In the genomic region with DNA sequence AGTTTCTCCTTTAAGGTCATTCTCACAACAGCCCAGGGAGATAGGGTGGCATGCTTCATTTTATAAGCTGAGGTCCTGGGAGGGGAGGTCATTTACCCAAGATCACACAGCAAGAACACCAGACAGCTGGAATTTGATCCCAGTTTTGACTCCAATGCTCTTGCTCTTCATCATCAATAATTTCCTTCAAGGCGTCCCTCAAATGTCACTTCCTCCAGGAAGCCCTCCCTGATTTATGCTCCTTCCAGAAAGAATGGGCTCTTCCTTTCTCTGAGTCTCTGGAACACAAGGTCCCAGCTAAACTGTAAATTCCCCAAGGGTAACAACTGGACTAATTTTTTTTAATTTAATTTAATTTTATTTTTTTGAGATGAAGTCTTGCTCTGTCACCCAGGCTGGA, we compare ENCODE assay signal across 39 cellular contexts. TPM values are rescaled to one million over a fixed set of nuclear protein-coding genes. Genes with fewer than 3 reads are reported as not detected.
DNase-seq lines count a peak whose midpoint lies in the region; ATAC-seq, FAIRE-seq and TF ChIP-seq lines count a peak whose summit lies in the region.
"Had no signal": no experiment of that assay in that cellular context is flagged by ENCODE, and none has a peak within 500 bp of the region (broad histone marks: within the 10 kb centered on the region; RNA-seq: fewer than 3 reads in every experiment).

No MANE protein-coding gene starts in this region.

- H3K4me1 ChIP-seq in HepG2 (ENCODE audit: insufficient read depth, low read length) (peaks cover 14% of the 10 kb centered on the region), right lobe of liver (peaks cover 0 to 3% (median 0%) of the 10 kb centered on the region in 4 donors), A549 (0 out of 3 replicates have a peak, but pooled peaks cover 3% of the 10 kb centered on the region), K562 (replicated peaks in 1 of 2; ENCODE audit: control insufficient read depth in 2 of 2, insufficient read depth in 2 of 2, low read length in 2 of 2) (peaks cover 11 to 23% of the 10 kb centered on the region in 2 experiments; a peak in 4 of 5 replicates), neutrophil (ENCODE audit: control insufficient read depth in 1 of 2, insufficient read depth in 1 of 2, low read depth in 1 of 2, low read length in 1 of 2) (peaks cover 38 to 61% of the 10 kb centered on the region in 2 experiments)
- H3K4me1 ChIP-seq: BE2C, Caco-2 had no signal

- H3K4me3 ChIP-seq in HepG2 (replicated peaks in 1 of 3; ENCODE audit: insufficient read depth in 1 of 3, low read depth in 2 of 3, low read length in 3 of 3) (no peak overlapping the region), right lobe of liver (no peak overlapping the region), A549 (no peak overlapping the region), K562 (no peak overlapping the region), neutrophil (ENCODE audit: low read depth in 1 of 2, low read length in 1 of 2) (no peak overlapping the region)
- H3K4me3 ChIP-seq: BLaER1; BLaER1 treated with 17β-estradiol and CSF1 and Interleukin-3, amounts not matched to agents 10 nM and 100 nM had no signal

- H3K9me3 ChIP-seq in HepG2 (ENCODE audit: low read length) (no peaks in the 10 kb centered on the region), right lobe of liver (no peaks in the 10 kb centered on the region), A549 (no peaks in the 10 kb centered on the region), K562 (replicated peaks; ENCODE audit: control insufficient read depth, insufficient read depth, low read depth, low read length) (no peaks in the 10 kb centered on the region), neutrophil (no peaks in the 10 kb centered on the region)
- H3K9me3 ChIP-seq: BE2C; BLaER1; BLaER1 treated with 17β-estradiol and CSF1 and Interleukin-3, amounts not matched to agents 10 nM and 100 nM; Caco-2 had no signal

- TF ChIP-seq CTCF in HepG2 (CRISPR knock-in tag; IDR thresholded peaks at IDR 0.05) (no peak), right lobe of liver (IDR thresholded peaks at IDR 0.05) (no peak), A549 (IDR thresholded peaks at IDR 0.05) (no peak), K562 (IDR thresholded peaks at IDR 0.05 in 2 of 3, conservative IDR thresholded peaks at IDR 0.05 in 1 of 3; ENCODE audit: insufficient read depth in 2 of 3, low read depth in 1 of 3, low read length in 3 of 3) (no peak), neutrophil (IDR thresholded peaks at IDR 0.05) (no peak)

- DNase-seq in HepG2 (ENCODE audit: low spot score) (no peak), right lobe of liver (no peak), A549 (ENCODE audit: low read depth in 1 of 2, low spot score in 1 of 2) (no peak), K562 (ENCODE audit: extremely low read depth in 1 of 4, low spot score in 3 of 4) (no peak), NCI-H524 (lab: John Stamatoyannopoulos, UW) (no peak)
- DNase-seq in activated naive CD4-positive, alpha-beta T cell treated with Interleukin-2 at 50 U/mL for 16 hours: no peak
- DNase-seq: 8988T; ACHN; AML-193; BE2C; C1 segment of cervical spinal cord; Caco-2; Calu3; CD4-positive, alpha-beta memory T cell; CD4-positive, alpha-beta T cell; CD4-positive, CD25-positive, alpha-beta regulatory T cell; CD8-positive, alpha-beta memory T cell; CD8-positive, alpha-beta T cell; COR-L47; DMS 273 treated with DMSO at 0.1 percent for 48 hours; DMS153; DMS53; DMS79; DMS79 treated with DMSO at 0.1 percent for 48 hours; DND-41; EL had no signal

- 67% methylated on average over 1 of the region's 1 CpG for WGBS in HepG2 (ENCODE audit: low lambda C conversion rate)
- WGBS in right lobe of liver (ENCODE audit: insufficient coverage, low coverage, low lambda C conversion rate, missing lambda C conversion rate): no CpG with 5 or more reads among the region's 1 CpG
- 88% methylated on average over 1 of the region's 1 CpG for WGBS in A549 (ENCODE audit: missing lambda C conversion rate)
- 75% methylated on average over 1 of the region's 1 CpG for WGBS in K562 (ENCODE audit: insufficient coverage, low coverage, missing lambda C conversion rate)

- H2AFZ ChIP-seq in HepG2 (ENCODE audit: low read length): no peak overlapping the region
- H2AFZ ChIP-seq in K562 (ENCODE audit: low read depth, low read length): no peak overlapping the region

- TF ChIP-seq EP300 in HepG2 (IDR thresholded peaks at IDR 0.05; ENCODE audit: low read depth in 2 of 2, low read length in 2 of 2) (no peak), HepG2 (CRISPR knock-in tag; IDR thresholded peaks at IDR 0.05; ENCODE audit: borderline replicate concordance) (no peak), A549 (IDR thresholded peaks at IDR 0.05) (no peak), K562 (IDR thresholded peaks at IDR 0.05; ENCODE audit: low read length) (no peak)

- H4K20me1 ChIP-seq in HepG2 (ENCODE audit: insufficient read depth, low read length) (no peaks in the 10 kb centered on the region), K562 (replicated peaks; ENCODE audit: control insufficient read depth, insufficient read depth, low read length) (no peaks in the 10 kb centered on the region)
- H4K20me1 ChIP-seq: BLaER1; BLaER1 treated with 17β-estradiol and CSF1 and Interleukin-3, amounts not matched to agents 10 nM and 100 nM had no signal

- POLR2A ChIA-PET in HepG2 (lab: Yijun Ruan, JAX): no interaction called here
- POLR2A ChIA-PET in A549 (lab: Yijun Ruan, JAX): no interaction called here
- POLR2A ChIA-PET in K562 (lab: Yijun Ruan, JAX): interaction anchor here (0.7 to 3.4 kb wide), 2 partner anchors 9 to 277 kb away, joined by 3 to 15 read pairs; no protein-coding TSS in a partner anchor

- H3K27ac ChIP-seq in HepG2 (ENCODE audit: extremely low read length, insufficient read depth, low read length): no peak overlapping the region
- no peak overlapping the region for H3K27ac ChIP-seq in right lobe of liver
- H3K27ac ChIP-seq in A549: no peak overlapping the region
- H3K27ac ChIP-seq in K562 (ENCODE audit: extremely low read depth, low read depth, low read length): no peak overlapping the region
- peak overlapping the region; percentile 99 for H3K27ac ChIP-seq in neutrophil
- H3K27ac ChIP-seq: 22Rv1; BLaER1; BLaER1 treated with 17β-estradiol and CSF1 and Interleukin-3, amounts not matched to agents 10 nM and 100 nM; C4-2B had no signal

- CTCF ChIA-PET in HepG2 (lab: Yijun Ruan, JAX; ENCODE audit: low intra/inter-chr PET ratio, low total read pairs) (no interaction called here), A549 (lab: Yijun Ruan, JAX) (interaction anchor here (0.8 to 3.0 kb wide), 13 partner anchors 10 to 84 kb away, joined by 3 to 20 read pairs (median 3); a partner anchor contains a TSS), K562 (lab: Yijun Ruan, JAX; ENCODE audit: low intra/inter-chr PET ratio) (no interaction called here)

- no TSS peak for BruUV-seq in HepG2 (replicated peaks; lab: Mats Ljungman, UMichigan)
- no TSS peak for BruUV-seq in K562 (replicated peaks; lab: Mats Ljungman, UMichigan)

- no peaks in the 10 kb centered on the region for H3K9me1 ChIP-seq in K562 (ENCODE audit: control insufficient read depth, insufficient read depth, low read length)

- intact Hi-C loops in HepG2 (cut with micrococcal nuclease; ENCODE audit: unreplicated experiment) (no loop called here), right lobe of liver (cut with DNase I) (no loop called here), K562 (cut with micrococcal nuclease) (no loop called here)

- ATAC-seq in HepG2 (no peak), right lobe of liver (no peak), A549 (no peak), K562 (no peak), GM18873 (IDR thresholded peaks at IDR 0.05; ENCODE audit: low FRiP score, unreplicated experiment) (no peak)
- ATAC-seq: CD8-positive, alpha-beta T cell had no signal

- in situ Hi-C loops in HepG2 (cut with HindIII; ENCODE audit: extremely low pct_ligation_motif_present, low pct_unique_long_range_greater_than_20kb): no loop called here
- in situ Hi-C loops in K562 (cut with MboI): no loop called here

- TF ChIP-seq RAD21 in HepG2 (CRISPR knock-in tag; IDR thresholded peaks at IDR 0.05) (no peak), A549 (conservative IDR thresholded peaks at IDR 0.05 in 1 of 2, IDR thresholded peaks at IDR 0.05 in 1 of 2) (no peak), K562 (CRISPR knock-in tag; conservative IDR thresholded peaks at IDR 0.05 in 1 of 2, IDR thresholded peaks at IDR 0.05 in 1 of 2) (no peak)

- H3K36me3 ChIP-seq in HepG2 (replicated peaks in 1 of 2; ENCODE audit: control insufficient read depth in 1 of 2, insufficient read depth in 2 of 2, low read length in 2 of 2): no peaks in the 10 kb centered on the region
- H3K36me3 ChIP-seq in right lobe of liver: no peaks in the 10 kb centered on the region
- no peaks in the 10 kb centered on the region for H3K36me3 ChIP-seq in K562 (ENCODE audit: control insufficient read depth, insufficient read depth, low read length)
- peaks cover 77% of the 10 kb centered on the region for H3K36me3 ChIP-seq in neutrophil
- H3K36me3 ChIP-seq: BE2C, BLaER1 had no signal

- H3K4me2 ChIP-seq in HepG2 (ENCODE audit: low read depth, low read length) (no peak overlapping the region), A549 (no peak overlapping the region), K562 (ENCODE audit: insufficient read depth, low read length) (no peak overlapping the region)
- H3K4me2 ChIP-seq: BLaER1; BLaER1 treated with 17β-estradiol and CSF1 and Interleukin-3, amounts not matched to agents 10 nM and 100 nM had no signal

- H3K79me2 ChIP-seq in HepG2 (ENCODE audit: insufficient read depth, low read length) (peaks cover 3% of the 10 kb centered on the region), K562 (ENCODE audit: control insufficient read depth, insufficient read depth, low read length) (peaks cover 4% of the 10 kb centered on the region)

- H3K9ac ChIP-seq in HepG2 (ENCODE audit: insufficient read depth, low read depth, low read length) (no peak overlapping the region), K562 (ENCODE audit: insufficient read depth in 1 of 2, low read depth in 2 of 2, low read length in 2 of 2) (no peak overlapping the region)
- H3K9ac ChIP-seq: BLaER1; BLaER1 treated with 17β-estradiol and CSF1 and Interleukin-3, amounts not matched to agents 10 nM and 100 nM had no signal

- no peaks in the 10 kb centered on the region; a peak in 2 of 5 replicates for H3K27me3 ChIP-seq in HepG2 (ENCODE audit: control insufficient read depth in 1 of 2, insufficient read depth in 2 of 2, low read length in 2 of 2)
- H3K27me3 ChIP-seq in right lobe of liver: no peaks in the 10 kb centered on the region
- H3K27me3 ChIP-seq in K562 (ENCODE audit: control insufficient read depth in 2 of 2, insufficient read depth in 2 of 2, low read length in 2 of 2): no peaks in the 10 kb centered on the region
- no peaks in the 10 kb centered on the region for H3K27me3 ChIP-seq in neutrophil
- H3K27me3 ChIP-seq: BE2C; BLaER1; BLaER1 treated with 17β-estradiol and CSF1 and Interleukin-3, amounts not matched to agents 10 nM and 100 nM had no signal

- no peak for FAIRE-seq in HepG2 (lab: Jason Lieb, UNC)
- no peak for FAIRE-seq in A549 (lab: Jason Lieb, UNC)
- no peak for FAIRE-seq in K562 (lab: Jason Lieb, UNC)
- FAIRE-seq: A204.1, D721Med had no signal

- TF ChIP-seq POLR2A in HepG2 (IDR thresholded peaks at IDR 0.05; ENCODE audit: insufficient read depth in 1 of 2, low read depth in 2 of 2, low read length in 2 of 2) (no peak), right lobe of liver (IDR thresholded peaks at IDR 0.05) (no peak), A549 (IDR thresholded peaks at IDR 0.05; ENCODE audit: low read length) (no peak), K562 (conservative IDR thresholded peaks at IDR 0.05) (no peak)

RNA-seq across cellular contexts. Expression of a gene that starts 4.7 kb away (rescaled TPM):
- total RNA-seq in HepG2 (2016; rRNA removed; fragmentation: Illumina TruSeq; extraction: Trizol) (8.0 and 12.0 TPM in 2 replicates), right lobe of liver (10 to 100 TPM in 1 of 6 experiments, 1 to 10 TPM in 5; 5.2 to 11.9 (median 8.7) TPM), K562 (2014; rRNA removed) (32.9 and 39.8 TPM in 2 replicates), K562 (2014; rRNA removed; fragmentation: Illumina TruSeq; extraction: Trizol) (8.7 and 10.8 TPM in 2 replicates), K562 (2015; rRNA removed; fragmentation: Illumina TruSeq; extraction: Trizol) (15.0 and 15.9 TPM in 2 replicates), K562 (2021) (42.0 and 42.6 TPM in 2 replicates)
- total RNA-seq in HepG2 (2016; cell fraction: cytosol; rRNA removed; fragmentation: Illumina TruSeq; extraction: Trizol; ENCODE audit: low read depth): 11.3 and 11.4 TPM in 2 replicates
- total RNA-seq in HepG2 (2016; cell fraction: insoluble cytoplasmic fraction; rRNA removed; fragmentation: Illumina TruSeq; extraction: Trizol): 6.8 and 12.8 TPM in 2 replicates
- total RNA-seq in HepG2 (2016; cell fraction: membrane; rRNA removed; fragmentation: Illumina TruSeq; extraction: Trizol): 8.6 and 9.9 TPM in 2 replicates
- 12.8 and 13.1 TPM in 2 replicates for total RNA-seq in HepG2 (2016; cell fraction: nucleus; rRNA removed; fragmentation: Illumina TruSeq; extraction: Trizol)
- polyA plus RNA-seq in HepG2 (2011; rRNA removed) (9.2 and 12.5 TPM in 2 replicates), A549 (2011; rRNA removed) (12.4 and 14.4 TPM in 2 replicates), A549 (2017; fragmentation: RNase III; extraction: RNeasy Plus Mini Kit Qiagen cat#74134 plus additional on column Dnase treatment) (23.1 to 24.5 TPM (median 23.4 TPM) in 3 replicates), K562 (2011; rRNA removed) (9.6 and 13.9 TPM in 2 replicates), K562 (2014; fragmentation: Illumina TruSeq; extraction: Trizol) (16.1 and 24.9 TPM in 2 replicates), K562 (2014; fragmentation: Nextera tagmentation; extraction: Ambion mirVana) (under 1 TPM; 0.36 to 0.41 TPM), K562 (2014; rRNA removed) (29.1 and 30.1 TPM in 2 replicates)
- polyA plus RNA-seq in HepG2 (2011; cell fraction: cytosol; rRNA removed): 4.0 and 5.9 TPM in 2 replicates
- 50.6 and 52.9 TPM in 2 replicates for polyA plus RNA-seq in HepG2 (2011; cell fraction: nucleus; rRNA removed)
- polyA plus RNA-seq in HepG2 (2012): 6.5 and 9.0 TPM in 2 replicates
- polyA plus RNA-seq in HepG2 (2016; cell fraction: cytosol; fragmentation: Illumina TruSeq; extraction: Trizol; ENCODE audit: low read depth): 2.1 and 2.4 TPM in 2 replicates
- polyA plus RNA-seq in HepG2 (2016; cell fraction: insoluble cytoplasmic fraction; fragmentation: Illumina TruSeq; extraction: Trizol; ENCODE audit: low read depth): 6.9 and 11.0 TPM in 2 replicates
- polyA plus RNA-seq in HepG2 (2016; cell fraction: membrane; fragmentation: Illumina TruSeq; extraction: Trizol; ENCODE audit: low read depth): 3.7 and 4.3 TPM in 2 replicates
- polyA plus RNA-seq in HepG2 (2016; cell fraction: nucleus; fragmentation: Illumina TruSeq; extraction: Trizol; ENCODE audit: insufficient read depth, low read depth): 28.7 and 30.5 TPM in 2 replicates
- 18.8 and 19.4 TPM in 2 replicates for polyA minus RNA-seq in HepG2 (2011; rRNA and poly(A)+ RNA removed; ENCODE audit: low replicate concordance)
- 3.9 and 7.7 TPM in 2 replicates for polyA minus RNA-seq in HepG2 (2011; cell fraction: cytosol; rRNA and poly(A)+ RNA removed)
- polyA minus RNA-seq in HepG2 (2011; cell fraction: nucleus; rRNA and poly(A)+ RNA removed): 16.0 and 18.4 TPM in 2 replicates
- 32.0 and 39.6 TPM in 2 replicates for polyA plus RNA-seq in A549 (2012; cell fraction: cytosol; rRNA removed)
- polyA plus RNA-seq in A549 (2012; cell fraction: nucleus; rRNA removed): 108 and 153 TPM in 2 replicates
- polyA minus RNA-seq in A549 (2011; rRNA and poly(A)+ RNA removed): 20.8 and 26.6 TPM in 2 replicates
- 53.0 and 146 TPM in 2 replicates for total RNA-seq in K562 (2011; cell fraction: chromatin; rRNA removed; ENCODE audit: low replicate concordance)
- 97.4 and 98.7 TPM in 2 replicates for total RNA-seq in K562 (2011; cell fraction: nucleolus; rRNA removed)
- 51.2 and 61.0 TPM in 2 replicates for total RNA-seq in K562 (2011; cell fraction: nucleoplasm; rRNA removed)
- 8.9 and 22.2 TPM in 2 replicates for polyA plus RNA-seq in K562 (2011; cell fraction: cytosol; rRNA removed)
- 76.0 and 111 TPM in 2 replicates for polyA plus RNA-seq in K562 (2011; cell fraction: nucleus; rRNA removed)
- 22.3 and 23.7 TPM in 2 replicates for polyA plus RNA-seq in K562 (2012)
- polyA minus RNA-seq in K562 (2011; rRNA and poly(A)+ RNA removed): 7.0 and 11.3 TPM in 2 replicates
- 16.7 and 17.6 TPM in 2 replicates for polyA minus RNA-seq in K562 (2011; cell fraction: cytosol; rRNA and poly(A)+ RNA removed)
- polyA minus RNA-seq in K562 (2011; cell fraction: nucleus; rRNA and poly(A)+ RNA removed): 30.8 and 33.1 TPM in 2 replicates

RNA-seq across cellular contexts. Expression of a gene that starts 12.4 kb away (rescaled TPM):
- total RNA-seq in HepG2 (2016; rRNA removed; fragmentation: Illumina TruSeq; extraction: Trizol) (0.09 TPM in 1 of 2 replicates, not detected in the other), right lobe of liver (1 to 10 TPM; 1.1 to 6.6 (median 3.7) TPM), K562 (2014; rRNA removed) (0.78 and 1.1 TPM in 2 replicates), K562 (2014; rRNA removed; fragmentation: Illumina TruSeq; extraction: Trizol) (0.07 and 0.13 TPM in 2 replicates), K562 (2015; rRNA removed; fragmentation: Illumina TruSeq; extraction: Trizol) (0.04 and 0.15 TPM in 2 replicates), K562 (2021) (0.51 and 0.63 TPM in 2 replicates)
- total RNA-seq in HepG2 (2016; cell fraction: cytosol; rRNA removed; fragmentation: Illumina TruSeq; extraction: Trizol; ENCODE audit: low read depth): not detected in 2 replicates
- total RNA-seq in HepG2 (2016; cell fraction: insoluble cytoplasmic fraction; rRNA removed; fragmentation: Illumina TruSeq; extraction: Trizol): not detected in 2 replicates
- total RNA-seq in HepG2 (2016; cell fraction: membrane; rRNA removed; fragmentation: Illumina TruSeq; extraction: Trizol): 0.07 TPM in 1 of 2 replicates, not detected in the other
- total RNA-seq in HepG2 (2016; cell fraction: nucleus; rRNA removed; fragmentation: Illumina TruSeq; extraction: Trizol): not detected in 2 replicates
- polyA plus RNA-seq in HepG2 (2011; rRNA removed) (0.24 and 0.26 TPM in 2 replicates), A549 (2011; rRNA removed) (0.28 and 0.36 TPM in 2 replicates), A549 (2017; fragmentation: RNase III; extraction: RNeasy Plus Mini Kit Qiagen cat#74134 plus additional on column Dnase treatment) (0.13 to 0.25 TPM (median 0.17 TPM) in 3 replicates), K562 (2011; rRNA removed) (0.15 and 0.21 TPM in 2 replicates), K562 (2014; fragmentation: Illumina TruSeq; extraction: Trizol) (0.10 and 0.28 TPM in 2 replicates), K562 (2014; fragmentation: Nextera tagmentation; extraction: Ambion mirVana) (under 1 TPM; 0.01 to 0.13 TPM), K562 (2014; rRNA removed) (0.24 and 0.43 TPM in 2 replicates)
- polyA plus RNA-seq in HepG2 (2011; cell fraction: cytosol; rRNA removed): 0.18 and 0.28 TPM in 2 replicates
- polyA plus RNA-seq in HepG2 (2011; cell fraction: nucleus; rRNA removed): 0.50 and 0.66 TPM in 2 replicates
- polyA plus RNA-seq in HepG2 (2012): 0.20 and 0.30 TPM in 2 replicates
- polyA plus RNA-seq in HepG2 (2016; cell fraction: cytosol; fragmentation: Illumina TruSeq; extraction: Trizol; ENCODE audit: low read depth): not detected in 2 replicates
- not detected in 2 replicates for polyA plus RNA-seq in HepG2 (2016; cell fraction: insoluble cytoplasmic fraction; fragmentation: Illumina TruSeq; extraction: Trizol; ENCODE audit: low read depth)
- not detected in 2 replicates for polyA plus RNA-seq in HepG2 (2016; cell fraction: membrane; fragmentation: Illumina TruSeq; extraction: Trizol; ENCODE audit: low read depth)
- not detected in 2 replicates for polyA plus RNA-seq in HepG2 (2016; cell fraction: nucleus; fragmentation: Illumina TruSeq; extraction: Trizol; ENCODE audit: insufficient read depth, low read depth)
- polyA minus RNA-seq in HepG2 (2011; rRNA and poly(A)+ RNA removed; ENCODE audit: low replicate concordance): 0.48 and 6.7 TPM in 2 replicates
- polyA minus RNA-seq in HepG2 (2011; cell fraction: cytosol; rRNA and poly(A)+ RNA removed): 0.10 and 0.18 TPM in 2 replicates
- polyA minus RNA-seq in HepG2 (2011; cell fraction: nucleus; rRNA and poly(A)+ RNA removed): 0.25 TPM in 1 of 2 replicates, not detected in the other
- polyA plus RNA-seq in A549 (2012; cell fraction: cytosol; rRNA removed): 0.12 and 0.29 TPM in 2 replicates
- 1.2 and 1.4 TPM in 2 replicates for polyA plus RNA-seq in A549 (2012; cell fraction: nucleus; rRNA removed)
- 0.25 and 0.68 TPM in 2 replicates for polyA minus RNA-seq in A549 (2011; rRNA and poly(A)+ RNA removed)
- 0.77 and 1.6 TPM in 2 replicates for total RNA-seq in K562 (2011; cell fraction: chromatin; rRNA removed; ENCODE audit: low replicate concordance)
- total RNA-seq in K562 (2011; cell fraction: nucleolus; rRNA removed): 1.2 and 1.4 TPM in 2 replicates
- 0.66 and 0.92 TPM in 2 replicates for total RNA-seq in K562 (2011; cell fraction: nucleoplasm; rRNA removed)
- polyA plus RNA-seq in K562 (2011; cell fraction: cytosol; rRNA removed): 0.12 and 0.69 TPM in 2 replicates
- 0.74 and 1.5 TPM in 2 replicates for polyA plus RNA-seq in K562 (2011; cell fraction: nucleus; rRNA removed)
- 0.22 TPM in 2 replicates for polyA plus RNA-seq in K562 (2012)
- 0.06 and 0.53 TPM in 2 replicates for polyA minus RNA-seq in K562 (2011; rRNA and poly(A)+ RNA removed)
- polyA minus RNA-seq in K562 (2011; cell fraction: cytosol; rRNA and poly(A)+ RNA removed): 0.19 TPM in 1 of 2 replicates, not detected in the other
- polyA minus RNA-seq in K562 (2011; cell fraction: nucleus; rRNA and poly(A)+ RNA removed): 0.33 and 0.40 TPM in 2 replicates
- total RNA-seq: A172; A673; Caco-2; CD8-positive, alpha-beta T cell had no signal
- polyA plus RNA-seq: AG04450, BJ had no signal

RNA-seq across cellular contexts. Expression of a gene that starts 34.8 kb away (rescaled TPM):
- total RNA-seq in HepG2 (2016; rRNA removed; fragmentation: Illumina TruSeq; extraction: Trizol): 0.07 TPM in 1 of 2 replicates, not detected in the other
- 0.71 TPM in 1 of 2 replicates, not detected in the other for total RNA-seq in HepG2 (2016; cell fraction: cytosol; rRNA removed; fragmentation: Illumina TruSeq; extraction: Trizol; ENCODE audit: low read depth)
- 0.15 TPM in 1 of 2 replicates, not detected in the other for total RNA-seq in HepG2 (2016; cell fraction: insoluble cytoplasmic fraction; rRNA removed; fragmentation: Illumina TruSeq; extraction: Trizol)
- total RNA-seq in HepG2 (2016; cell fraction: membrane; rRNA removed; fragmentation: Illumina TruSeq; extraction: Trizol): 0.07 TPM in 1 of 2 replicates, not detected in the other
- total RNA-seq in HepG2 (2016; cell fraction: nucleus; rRNA removed; fragmentation: Illumina TruSeq; extraction: Trizol): not detected in 2 replicates
- polyA plus RNA-seq in HepG2 (2011; rRNA removed): 1.6 and 3.9 TPM in 2 replicates
- 0.85 and 2.3 TPM in 2 replicates for polyA plus RNA-seq in HepG2 (2011; cell fraction: cytosol; rRNA removed)
- 0.59 and 1.6 TPM in 2 replicates for polyA plus RNA-seq in HepG2 (2011; cell fraction: nucleus; rRNA removed)
- 4.2 and 10.7 TPM in 2 replicates for polyA plus RNA-seq in HepG2 (2012)
- polyA plus RNA-seq in HepG2 (2016; cell fraction: cytosol; fragmentation: Illumina TruSeq; extraction: Trizol; ENCODE audit: low read depth): not detected in 2 replicates
- 0.44 TPM in 1 of 2 replicates, not detected in the other for polyA plus RNA-seq in HepG2 (2016; cell fraction: insoluble cytoplasmic fraction; fragmentation: Illumina TruSeq; extraction: Trizol; ENCODE audit: low read depth)
- polyA plus RNA-seq in HepG2 (2016; cell fraction: membrane; fragmentation: Illumina TruSeq; extraction: Trizol; ENCODE audit: low read depth): 0.09 TPM in 1 of 2 replicates, not detected in the other
- polyA plus RNA-seq in HepG2 (2016; cell fraction: nucleus; fragmentation: Illumina TruSeq; extraction: Trizol; ENCODE audit: insufficient read depth, low read depth): 0.45 and 1.1 TPM in 2 replicates
- polyA minus RNA-seq in HepG2 (2011; rRNA and poly(A)+ RNA removed; ENCODE audit: low replicate concordance): 2.5 and 3.0 TPM in 2 replicates
- polyA minus RNA-seq in HepG2 (2011; cell fraction: cytosol; rRNA and poly(A)+ RNA removed): 1.8 and 2.6 TPM in 2 replicates
- 0.39 and 0.75 TPM in 2 replicates for polyA minus RNA-seq in HepG2 (2011; cell fraction: nucleus; rRNA and poly(A)+ RNA removed)
- 10 to 100 TPM in 1 of 6 experiments, 1 to 10 TPM in 5; 3.3 to 19.8 (median 5.9) TPM for total RNA-seq in right lobe of liver
- 3.4 and 3.5 TPM in 2 replicates for polyA plus RNA-seq in A549 (2011; rRNA removed)
- polyA plus RNA-seq in A549 (2012; cell fraction: cytosol; rRNA removed): 1.9 and 2.5 TPM in 2 replicates
- 15.1 and 15.4 TPM in 2 replicates for polyA plus RNA-seq in A549 (2012; cell fraction: nucleus; rRNA removed)
- polyA plus RNA-seq in A549 (2017; fragmentation: RNase III; extraction: RNeasy Plus Mini Kit Qiagen cat#74134 plus additional on column Dnase treatment): 1.4 to 1.6 TPM (median 1.5 TPM) in 3 replicates
- polyA minus RNA-seq in A549 (2011; rRNA and poly(A)+ RNA removed): 1.4 and 2.1 TPM in 2 replicates
- total RNA-seq in K562 (2011; cell fraction: chromatin; rRNA removed; ENCODE audit: low replicate concordance): 3.1 and 4.0 TPM in 2 replicates
- 1.4 and 1.7 TPM in 2 replicates for total RNA-seq in K562 (2011; cell fraction: nucleolus; rRNA removed)
- total RNA-seq in K562 (2011; cell fraction: nucleoplasm; rRNA removed): 1.1 and 2.1 TPM in 2 replicates
- total RNA-seq in K562 (2014; rRNA removed): not detected in 2 replicates
- not detected in 2 replicates for total RNA-seq in K562 (2014; rRNA removed; fragmentation: Illumina TruSeq; extraction: Trizol)
- total RNA-seq in K562 (2015; rRNA removed; fragmentation: Illumina TruSeq; extraction: Trizol): 0.08 and 0.40 TPM in 2 replicates
- total RNA-seq in K562 (2021): 0.51 and 1.6 TPM in 2 replicates
- polyA plus RNA-seq in K562 (2011; rRNA removed): 0.11 and 0.46 TPM in 2 replicates
- 0.10 and 0.12 TPM in 2 replicates for polyA plus RNA-seq in K562 (2011; cell fraction: cytosol; rRNA removed)
- polyA plus RNA-seq in K562 (2011; cell fraction: nucleus; rRNA removed): 1.8 and 3.6 TPM in 2 replicates
- 0.12 and 1.2 TPM in 2 replicates for polyA plus RNA-seq in K562 (2012)
- polyA plus RNA-seq in K562 (2014; fragmentation: Illumina TruSeq; extraction: Trizol): 0.06 and 0.17 TPM in 2 replicates
- polyA plus RNA-seq in K562 (2014; fragmentation: Nextera tagmentation; extraction: Ambion mirVana): under 1 TPM; 0.17 TPM
- polyA plus RNA-seq in K562 (2014; rRNA removed): 0.09 TPM in 1 of 2 replicates, not detected in the other
- polyA minus RNA-seq in K562 (2011; rRNA and poly(A)+ RNA removed): not detected in 2 replicates
- 3.0 TPM in 1 of 2 replicates, not detected in the other for polyA minus RNA-seq in K562 (2011; cell fraction: cytosol; rRNA and poly(A)+ RNA removed)
- polyA minus RNA-seq in K562 (2011; cell fraction: nucleus; rRNA and poly(A)+ RNA removed): 0.67 TPM in 1 of 2 replicates, not detected in the other
- total RNA-seq: A172, Daoy had no signal
- polyA plus RNA-seq: CD4-positive, alpha-beta memory T cell; CD8-positive, alpha-beta memory T cell had no signal
